1 cellular context compared by ENCODE assay signal in the genomic region with DNA sequence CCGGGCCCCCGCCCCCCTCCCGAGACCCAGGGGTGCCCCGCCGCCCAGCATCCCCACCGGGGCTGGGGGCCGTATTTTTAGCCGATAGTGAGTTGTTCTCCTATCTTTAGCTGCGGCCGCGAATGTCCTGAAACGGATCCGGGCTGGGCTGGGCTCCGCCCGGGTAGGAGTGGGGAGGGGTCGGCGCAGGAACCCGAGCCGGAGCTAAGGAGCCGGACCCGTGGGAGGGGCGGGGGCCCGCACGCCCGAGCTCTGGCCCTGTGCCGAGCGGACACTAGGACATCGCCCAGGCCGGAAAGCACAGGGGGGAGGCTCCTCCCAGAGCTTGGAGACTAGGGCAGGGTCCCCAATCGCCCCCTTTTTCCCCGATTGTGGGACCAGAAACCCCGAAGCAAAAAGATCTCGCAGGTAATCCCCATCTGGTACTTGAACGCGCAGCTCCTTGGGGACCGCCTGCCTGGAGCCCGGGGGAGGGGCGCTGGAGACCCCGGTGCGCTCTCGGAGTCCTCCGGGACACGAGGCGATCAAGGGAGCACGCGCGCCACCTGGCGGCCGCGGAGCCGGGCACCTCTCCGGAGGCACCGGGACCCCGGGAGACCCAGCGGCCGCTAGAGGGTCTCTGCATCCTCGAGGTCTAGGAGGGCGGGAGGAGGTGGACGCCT.
A peak's percentile ranks its signal among the peaks of the same experiment; 100 is the strongest.
TF ChIP-seq lines count a peak whose summit lies in the region.

No MANE protein-coding gene starts in this region.

TF ChIP-seq in HepG2, 621 proteins besides CTCF, POLR2A, EP300 and RAD21 (continues in another document):
- TF ChIP-seq ZFAT (CRISPR knock-in tag; conservative IDR thresholded peaks at IDR 0.05) = 0 out of 2 replicates have a peak, but pooled peaks have one; percentile 24
- TF ChIP-seq, protein P1, sequence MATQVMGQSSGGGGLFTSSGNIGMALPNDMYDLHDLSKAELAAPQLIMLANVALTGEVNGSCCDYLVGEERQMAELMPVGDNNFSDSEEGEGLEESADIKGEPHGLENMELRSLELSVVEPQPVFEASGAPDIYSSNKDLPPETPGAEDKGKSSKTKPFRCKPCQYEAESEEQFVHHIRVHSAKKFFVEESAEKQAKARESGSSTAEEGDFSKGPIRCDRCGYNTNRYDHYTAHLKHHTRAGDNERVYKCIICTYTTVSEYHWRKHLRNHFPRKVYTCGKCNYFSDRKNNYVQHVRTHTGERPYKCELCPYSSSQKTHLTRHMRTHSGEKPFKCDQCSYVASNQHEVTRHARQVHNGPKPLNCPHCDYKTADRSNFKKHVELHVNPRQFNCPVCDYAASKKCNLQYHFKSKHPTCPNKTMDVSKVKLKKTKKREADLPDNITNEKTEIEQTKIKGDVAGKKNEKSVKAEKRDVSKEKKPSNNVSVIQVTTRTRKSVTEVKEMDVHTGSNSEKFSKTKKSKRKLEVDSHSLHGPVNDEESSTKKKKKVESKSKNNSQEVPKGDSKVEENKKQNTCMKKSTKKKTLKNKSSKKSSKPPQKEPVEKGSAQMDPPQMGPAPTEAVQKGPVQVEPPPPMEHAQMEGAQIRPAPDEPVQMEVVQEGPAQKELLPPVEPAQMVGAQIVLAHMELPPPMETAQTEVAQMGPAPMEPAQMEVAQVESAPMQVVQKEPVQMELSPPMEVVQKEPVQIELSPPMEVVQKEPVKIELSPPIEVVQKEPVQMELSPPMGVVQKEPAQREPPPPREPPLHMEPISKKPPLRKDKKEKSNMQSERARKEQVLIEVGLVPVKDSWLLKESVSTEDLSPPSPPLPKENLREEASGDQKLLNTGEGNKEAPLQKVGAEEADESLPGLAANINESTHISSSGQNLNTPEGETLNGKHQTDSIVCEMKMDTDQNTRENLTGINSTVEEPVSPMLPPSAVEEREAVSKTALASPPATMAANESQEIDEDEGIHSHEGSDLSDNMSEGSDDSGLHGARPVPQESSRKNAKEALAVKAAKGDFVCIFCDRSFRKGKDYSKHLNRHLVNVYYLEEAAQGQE (IDR thresholded peaks at IDR 0.05; ENCODE audit: borderline replicate concordance in 1 of 2, low read depth in 1 of 2, low read length in 2 of 2) = no peak
- TF ChIP-seq, protein P2, sequence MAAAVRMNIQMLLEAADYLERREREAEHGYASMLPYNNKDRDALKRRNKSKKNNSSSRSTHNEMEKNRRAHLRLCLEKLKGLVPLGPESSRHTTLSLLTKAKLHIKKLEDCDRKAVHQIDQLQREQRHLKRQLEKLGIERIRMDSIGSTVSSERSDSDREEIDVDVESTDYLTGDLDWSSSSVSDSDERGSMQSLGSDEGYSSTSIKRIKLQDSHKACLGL (CRISPR knock-in tag; IDR thresholded peaks at IDR 0.05) = peak; percentile 15; the same call in 1 of the 2 replicates
- peak; percentile 55 for TF ChIP-seq AGO2 (optimal IDR thresholded peaks at IDR 0.05; ENCODE audit: low read depth, low read length)
- peak; percentile 32; the same call in 1 of the 2 replicates for TF ChIP-seq NFKB2 (CRISPR knock-in tag; IDR thresholded peaks at IDR 0.05; ENCODE audit: borderline replicate concordance)
- TF ChIP-seq, protein P3, sequence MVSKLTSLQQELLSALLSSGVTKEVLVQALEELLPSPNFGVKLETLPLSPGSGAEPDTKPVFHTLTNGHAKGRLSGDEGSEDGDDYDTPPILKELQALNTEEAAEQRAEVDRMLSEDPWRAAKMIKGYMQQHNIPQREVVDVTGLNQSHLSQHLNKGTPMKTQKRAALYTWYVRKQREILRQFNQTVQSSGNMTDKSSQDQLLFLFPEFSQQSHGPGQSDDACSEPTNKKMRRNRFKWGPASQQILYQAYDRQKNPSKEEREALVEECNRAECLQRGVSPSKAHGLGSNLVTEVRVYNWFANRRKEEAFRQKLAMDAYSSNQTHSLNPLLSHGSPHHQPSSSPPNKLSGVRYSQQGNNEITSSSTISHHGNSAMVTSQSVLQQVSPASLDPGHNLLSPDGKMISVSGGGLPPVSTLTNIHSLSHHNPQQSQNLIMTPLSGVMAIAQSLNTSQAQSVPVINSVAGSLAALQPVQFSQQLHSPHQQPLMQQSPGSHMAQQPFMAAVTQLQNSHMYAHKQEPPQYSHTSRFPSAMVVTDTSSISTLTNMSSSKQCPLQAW (CRISPR knock-in tag; IDR thresholded peaks at IDR 0.05) = peak; percentile 74
- TF ChIP-seq ISL2 (CRISPR knock-in tag; IDR thresholded peaks at IDR 0.05) = peak; percentile 69; the same call in 1 of the 2 replicates
- peak; percentile 72; the same call in 1 of the 2 replicates for TF ChIP-seq ERF (CRISPR knock-in tag; IDR thresholded peaks at IDR 0.05)
- TF ChIP-seq, protein P4, sequence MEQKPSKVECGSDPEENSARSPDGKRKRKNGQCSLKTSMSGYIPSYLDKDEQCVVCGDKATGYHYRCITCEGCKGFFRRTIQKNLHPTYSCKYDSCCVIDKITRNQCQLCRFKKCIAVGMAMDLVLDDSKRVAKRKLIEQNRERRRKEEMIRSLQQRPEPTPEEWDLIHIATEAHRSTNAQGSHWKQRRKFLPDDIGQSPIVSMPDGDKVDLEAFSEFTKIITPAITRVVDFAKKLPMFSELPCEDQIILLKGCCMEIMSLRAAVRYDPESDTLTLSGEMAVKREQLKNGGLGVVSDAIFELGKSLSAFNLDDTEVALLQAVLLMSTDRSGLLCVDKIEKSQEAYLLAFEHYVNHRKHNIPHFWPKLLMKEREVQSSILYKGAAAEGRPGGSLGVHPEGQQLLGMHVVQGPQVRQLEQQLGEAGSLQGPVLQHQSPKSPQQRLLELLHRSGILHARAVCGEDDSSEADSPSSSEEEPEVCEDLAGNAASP (CRISPR knock-in tag; IDR thresholded peaks at IDR 0.05; ENCODE audit: borderline replicate concordance) = peak; percentile 60; the same call in 1 of the 2 replicates
- TF ChIP-seq CENPX (CRISPR knock-in tag; IDR thresholded peaks at IDR 0.05) = no peak
- TF ChIP-seq ZNF766 (CRISPR knock-in tag; IDR thresholded peaks at IDR 0.05; ENCODE audit: borderline replicate concordance) = 0 out of 2 replicates have a peak, but pooled peaks have one; percentile 39
- TF ChIP-seq STAG1 (CRISPR knock-in tag; IDR thresholded peaks at IDR 0.05) = peak; percentile 90
- TF ChIP-seq TSC22D2 (CRISPR knock-in tag; IDR thresholded peaks at IDR 0.05; ENCODE audit: borderline replicate concordance) = peak; percentile 74; the same call in 1 of the 2 replicates
- peak; percentile 61; the same call in 1 of the 2 replicates for TF ChIP-seq GABPB1 (CRISPR knock-in tag; IDR thresholded peaks at IDR 0.05)
- peak; percentile 64 for TF ChIP-seq XRCC5 (optimal IDR thresholded peaks at IDR 0.05; ENCODE audit: low read length)
- TF ChIP-seq SATB2 (CRISPR knock-in tag; IDR thresholded peaks at IDR 0.05) = no peak
- TF ChIP-seq HNRNPK (IDR thresholded peaks at IDR 0.05; ENCODE audit: low read depth, low read length, poor library complexity, severe bottlenecking) = peak; percentile 4
- TF ChIP-seq MTA1 (CRISPR knock-in tag; IDR thresholded peaks at IDR 0.05; ENCODE audit: borderline replicate concordance) = peak; percentile 35; the same call in 1 of the 2 replicates
- peak; percentile 23; the same call in 1 of the 2 replicates for TF ChIP-seq ZNF317 (CRISPR knock-in tag; IDR thresholded peaks at IDR 0.05)
- peak; percentile 71; the same call in 1 of the 2 replicates for TF ChIP-seq ZFP36L1 (CRISPR knock-in tag; IDR thresholded peaks at IDR 0.05)
- peak; percentile 61; the same call in 1 of the 2 replicates for TF ChIP-seq PHF21A (CRISPR knock-in tag; IDR thresholded peaks at IDR 0.05)
- TF ChIP-seq POLR2G (IDR thresholded peaks at IDR 0.05; ENCODE audit: low read depth, low read length) = 0 out of 2 replicates have a peak, but pooled peaks have one; percentile 4
- TF ChIP-seq ZKSCAN8 (CRISPR knock-in tag; IDR thresholded peaks at IDR 0.05; ENCODE audit: borderline replicate concordance) = peak; percentile 31; the same call in 1 of the 2 replicates
- TF ChIP-seq PPARG (CRISPR knock-in tag; conservative IDR thresholded peaks at IDR 0.05) = 0 out of 2 replicates have a peak, but pooled peaks have one; percentile 43
- TF ChIP-seq ZSCAN9 (CRISPR knock-in tag; IDR thresholded peaks at IDR 0.05; ENCODE audit: borderline replicate concordance) = 0 out of 2 replicates have a peak, but pooled peaks have one; percentile 15
- 0 out of 2 replicates have a peak, but pooled peaks have one; percentile 27 for TF ChIP-seq HMG20B (CRISPR knock-in tag; conservative IDR thresholded peaks at IDR 0.05)
- 0 out of 2 replicates have a peak, but pooled peaks have one; percentile 26 for TF ChIP-seq MEIS1 (CRISPR knock-in tag; IDR thresholded peaks at IDR 0.05; ENCODE audit: borderline replicate concordance)
- peak; percentile 50; the same call in 1 of the 2 replicates for TF ChIP-seq ZNF607 (CRISPR knock-in tag; IDR thresholded peaks at IDR 0.05; ENCODE audit: borderline replicate concordance)
- TF ChIP-seq ZNF879 (CRISPR knock-in tag; IDR thresholded peaks at IDR 0.05) = 0 out of 2 replicates have a peak, but pooled peaks have one; percentile 45
- TF ChIP-seq, protein P5, sequence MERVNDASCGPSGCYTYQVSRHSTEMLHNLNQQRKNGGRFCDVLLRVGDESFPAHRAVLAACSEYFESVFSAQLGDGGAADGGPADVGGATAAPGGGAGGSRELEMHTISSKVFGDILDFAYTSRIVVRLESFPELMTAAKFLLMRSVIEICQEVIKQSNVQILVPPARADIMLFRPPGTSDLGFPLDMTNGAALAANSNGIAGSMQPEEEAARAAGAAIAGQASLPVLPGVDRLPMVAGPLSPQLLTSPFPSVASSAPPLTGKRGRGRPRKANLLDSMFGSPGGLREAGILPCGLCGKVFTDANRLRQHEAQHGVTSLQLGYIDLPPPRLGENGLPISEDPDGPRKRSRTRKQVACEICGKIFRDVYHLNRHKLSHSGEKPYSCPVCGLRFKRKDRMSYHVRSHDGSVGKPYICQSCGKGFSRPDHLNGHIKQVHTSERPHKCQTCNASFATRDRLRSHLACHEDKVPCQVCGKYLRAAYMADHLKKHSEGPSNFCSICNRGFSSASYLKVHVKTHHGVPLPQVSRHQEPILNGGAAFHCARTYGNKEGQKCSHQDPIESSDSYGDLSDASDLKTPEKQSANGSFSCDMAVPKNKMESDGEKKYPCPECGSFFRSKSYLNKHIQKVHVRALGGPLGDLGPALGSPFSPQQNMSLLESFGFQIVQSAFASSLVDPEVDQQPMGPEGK (CRISPR knock-in tag; IDR thresholded peaks at IDR 0.05) = peak; percentile 86
- TF ChIP-seq ZNF878 (CRISPR knock-in tag; IDR thresholded peaks at IDR 0.05) = peak; percentile 54; the same call in 1 of the 2 replicates
- TF ChIP-seq, protein P6, sequence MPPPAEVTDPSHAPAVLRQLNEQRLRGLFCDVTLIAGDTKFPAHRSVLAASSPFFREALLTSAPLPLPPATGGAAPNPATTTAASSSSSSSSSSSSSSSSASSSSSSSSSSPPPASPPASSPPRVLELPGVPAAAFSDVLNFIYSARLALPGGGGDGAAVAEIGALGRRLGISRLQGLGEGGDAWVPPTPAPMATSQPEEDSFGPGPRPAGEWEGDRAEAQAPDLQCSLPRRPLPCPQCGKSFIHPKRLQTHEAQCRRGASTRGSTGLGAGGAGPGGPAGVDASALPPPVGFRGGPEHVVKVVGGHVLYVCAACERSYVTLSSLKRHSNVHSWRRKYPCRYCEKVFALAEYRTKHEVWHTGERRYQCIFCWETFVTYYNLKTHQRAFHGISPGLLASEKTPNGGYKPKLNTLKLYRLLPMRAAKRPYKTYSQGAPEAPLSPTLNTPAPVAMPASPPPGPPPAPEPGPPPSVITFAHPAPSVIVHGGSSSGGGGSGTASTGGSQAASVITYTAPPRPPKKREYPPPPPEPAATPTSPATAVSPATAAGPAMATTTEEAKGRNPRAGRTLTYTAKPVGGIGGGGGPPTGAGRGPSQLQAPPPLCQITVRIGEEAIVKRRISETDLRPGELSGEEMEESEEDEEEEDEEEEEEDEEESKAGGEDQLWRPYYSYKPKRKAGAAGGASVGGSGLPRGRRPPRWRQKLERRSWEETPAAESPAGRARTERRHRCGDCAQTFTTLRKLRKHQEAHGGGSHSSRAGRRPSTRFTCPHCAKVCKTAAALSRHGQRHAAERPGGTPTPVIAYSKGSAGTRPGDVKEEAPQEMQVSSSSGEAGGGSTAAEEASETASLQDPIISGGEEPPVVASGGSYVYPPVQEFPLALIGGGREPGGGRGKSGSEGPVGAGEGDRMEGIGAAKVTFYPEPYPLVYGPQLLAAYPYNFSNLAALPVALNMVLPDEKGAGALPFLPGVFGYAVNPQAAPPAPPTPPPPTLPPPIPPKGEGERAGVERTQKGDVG (CRISPR knock-in tag; IDR thresholded peaks at IDR 0.05; ENCODE audit: borderline replicate concordance) = 0 out of 2 replicates have a peak, but pooled peaks have one; percentile 15
- TF ChIP-seq SIX4 (CRISPR knock-in tag; IDR thresholded peaks at IDR 0.05) = 0 out of 2 replicates have a peak, but pooled peaks have one; percentile 10
- TF ChIP-seq, protein P7, sequence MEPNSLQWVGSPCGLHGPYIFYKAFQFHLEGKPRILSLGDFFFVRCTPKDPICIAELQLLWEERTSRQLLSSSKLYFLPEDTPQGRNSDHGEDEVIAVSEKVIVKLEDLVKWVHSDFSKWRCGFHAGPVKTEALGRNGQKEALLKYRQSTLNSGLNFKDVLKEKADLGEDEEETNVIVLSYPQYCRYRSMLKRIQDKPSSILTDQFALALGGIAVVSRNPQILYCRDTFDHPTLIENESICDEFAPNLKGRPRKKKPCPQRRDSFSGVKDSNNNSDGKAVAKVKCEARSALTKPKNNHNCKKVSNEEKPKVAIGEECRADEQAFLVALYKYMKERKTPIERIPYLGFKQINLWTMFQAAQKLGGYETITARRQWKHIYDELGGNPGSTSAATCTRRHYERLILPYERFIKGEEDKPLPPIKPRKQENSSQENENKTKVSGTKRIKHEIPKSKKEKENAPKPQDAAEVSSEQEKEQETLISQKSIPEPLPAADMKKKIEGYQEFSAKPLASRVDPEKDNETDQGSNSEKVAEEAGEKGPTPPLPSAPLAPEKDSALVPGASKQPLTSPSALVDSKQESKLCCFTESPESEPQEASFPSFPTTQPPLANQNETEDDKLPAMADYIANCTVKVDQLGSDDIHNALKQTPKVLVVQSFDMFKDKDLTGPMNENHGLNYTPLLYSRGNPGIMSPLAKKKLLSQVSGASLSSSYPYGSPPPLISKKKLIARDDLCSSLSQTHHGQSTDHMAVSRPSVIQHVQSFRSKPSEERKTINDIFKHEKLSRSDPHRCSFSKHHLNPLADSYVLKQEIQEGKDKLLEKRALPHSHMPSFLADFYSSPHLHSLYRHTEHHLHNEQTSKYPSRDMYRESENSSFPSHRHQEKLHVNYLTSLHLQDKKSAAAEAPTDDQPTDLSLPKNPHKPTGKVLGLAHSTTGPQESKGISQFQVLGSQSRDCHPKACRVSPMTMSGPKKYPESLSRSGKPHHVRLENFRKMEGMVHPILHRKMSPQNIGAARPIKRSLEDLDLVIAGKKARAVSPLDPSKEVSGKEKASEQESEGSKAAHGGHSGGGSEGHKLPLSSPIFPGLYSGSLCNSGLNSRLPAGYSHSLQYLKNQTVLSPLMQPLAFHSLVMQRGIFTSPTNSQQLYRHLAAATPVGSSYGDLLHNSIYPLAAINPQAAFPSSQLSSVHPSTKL (CRISPR knock-in tag; IDR thresholded peaks at IDR 0.05) = peak; percentile 66
- TF ChIP-seq MTA3 (CRISPR knock-in tag; IDR thresholded peaks at IDR 0.05) = no peak
